ENCODE assay signal across 8 cellular contexts in genomic region chr3:48663489-48664312, GRCh38. TPM values are rescaled to one million over a fixed set of nuclear protein-coding genes. Genes with fewer than 3 reads are reported as not detected.
DNase-seq lines count a peak whose midpoint lies in the region; ATAC-seq and TF ChIP-seq lines count a peak whose summit lies in the region.

No MANE protein-coding gene starts in this region.

- TF ChIP-seq CTCF in AG04449 (IDR thresholded peaks at IDR 0.05; ENCODE audit: insufficient read depth, low read length, missing control alignments) (peak; percentile 80), choroid plexus epithelial cell (conservative IDR thresholded peaks at IDR 0.05; ENCODE audit: low read depth, low read length) (peak; percentile 70), kidney epithelial cell (IDR thresholded peaks at IDR 0.05; ENCODE audit: insufficient read depth, low read length, poor library complexity, severe bottlenecking) (peak; percentile 91)

- H3K27me3 ChIP-seq in kidney epithelial cell (ENCODE audit: control insufficient read depth, insufficient read depth, low read length), result peaks cover 7% of the 10 kb centered on the region

- peak overlapping the region; percentile 70 for H3K4me3 ChIP-seq in AG04449 (ENCODE audit: low read depth, low read length)
- peak overlapping the region; percentile 67 for H3K4me3 ChIP-seq in choroid plexus epithelial cell (ENCODE audit: low read depth, low read length)
- peak overlapping the region; percentile 60 for H3K4me3 ChIP-seq in kidney epithelial cell (ENCODE audit: low read depth, low read length)

- POLR2A ChIA-PET in AG04449 (lab: Yijun Ruan, JAX), result interaction anchor here (0.6 to 2.4 kb wide), 4 partner anchors 10 to 258 kb away, joined by 3 to 25 read pairs (median 4); partner anchors contain the start of gene SLC26A6

- ATAC-seq in GM18873 (IDR thresholded peaks at IDR 0.05; ENCODE audit: low FRiP score, unreplicated experiment), result peak; percentile 81
- ATAC-seq in HG03135 (IDR thresholded peaks at IDR 0.05; ENCODE audit: unreplicated experiment), result peak; percentile 81

- peak; percentile 92 for DNase-seq in AG04449 (ENCODE audit: low read depth, low spot score)
- DNase-seq in NCI-H345 treated with DMSO at 0.1 percent for 48 hours (lab: John Stamatoyannopoulos, UW; ENCODE audit: unreplicated experiment), result peak; percentile 87
- peak; percentile 70 to 92 for DNase-seq in activated CD4-positive, alpha-beta T cell treated with anti-CD3 and anti-CD28 coated beads for 24 hours (ENCODE audit: low read depth in 2 of 2)
- peak; percentile 99 for DNase-seq in choroid plexus epithelial cell (ENCODE audit: low read depth)
- DNase-seq in kidney epithelial cell (ENCODE audit: low read depth), result peak; percentile 96
- peak; percentile 95 for DNase-seq in stimulated activated CD4-positive, alpha-beta T cell treated with anti-CD3 and anti-CD28 coated beads, Interleukin-15, amount 100 ng/mL, for 24 hours

- H3K36me3 ChIP-seq in kidney epithelial cell (ENCODE audit: control insufficient read depth, insufficient read depth, low read length), result no peaks in the 10 kb centered on the region

- CTCF ChIA-PET in AG04449 (lab: Yijun Ruan, JAX), result interaction anchor here (0.9 to 5.6 kb wide), 15 partner anchors 9 to 423 kb away, joined by 3 to 37 read pairs (median 4); partner anchors contain the start of genes NCKIPSD, SLC26A6 and ZNF589

RNA-seq across cellular contexts. Expression of gene CELSR3, which starts 1.0 kb away (rescaled TPM):
- 5.2 and 5.6 TPM in 2 replicates for total RNA-seq in kidney epithelial cell

RNA-seq across cellular contexts. Expression of gene NCKIPSD, which starts 22.0 kb away (rescaled TPM):
- 15.3 and 34.0 TPM in 2 replicates for total RNA-seq in kidney epithelial cell

RNA-seq across cellular contexts. Expression of gene SLC26A6, which starts 28.4 kb away (rescaled TPM):
- 32.8 and 54.2 TPM in 2 replicates for total RNA-seq in kidney epithelial cell

RNA-seq across cellular contexts. Expression of gene TMEM89, which starts 42.1 kb away (rescaled TPM):
- not detected in 2 replicates for total RNA-seq in kidney epithelial cell

RNA-seq across cellular contexts. Expression of gene IP6K2, which starts 53.3 kb away (rescaled TPM):
- 81.2 and 109 TPM in 2 replicates for total RNA-seq in kidney epithelial cell

Comparison
In these comparisons a context has a peak if more than half of its experiments do, and no peak if none do; other contexts are left out.
1. Peak in every context shown above with its lines: DNase-seq, ATAC-seq and H3K4me3 ChIP-seq.